1 cellular context compared by ENCODE assay signal in the genomic region with DNA sequence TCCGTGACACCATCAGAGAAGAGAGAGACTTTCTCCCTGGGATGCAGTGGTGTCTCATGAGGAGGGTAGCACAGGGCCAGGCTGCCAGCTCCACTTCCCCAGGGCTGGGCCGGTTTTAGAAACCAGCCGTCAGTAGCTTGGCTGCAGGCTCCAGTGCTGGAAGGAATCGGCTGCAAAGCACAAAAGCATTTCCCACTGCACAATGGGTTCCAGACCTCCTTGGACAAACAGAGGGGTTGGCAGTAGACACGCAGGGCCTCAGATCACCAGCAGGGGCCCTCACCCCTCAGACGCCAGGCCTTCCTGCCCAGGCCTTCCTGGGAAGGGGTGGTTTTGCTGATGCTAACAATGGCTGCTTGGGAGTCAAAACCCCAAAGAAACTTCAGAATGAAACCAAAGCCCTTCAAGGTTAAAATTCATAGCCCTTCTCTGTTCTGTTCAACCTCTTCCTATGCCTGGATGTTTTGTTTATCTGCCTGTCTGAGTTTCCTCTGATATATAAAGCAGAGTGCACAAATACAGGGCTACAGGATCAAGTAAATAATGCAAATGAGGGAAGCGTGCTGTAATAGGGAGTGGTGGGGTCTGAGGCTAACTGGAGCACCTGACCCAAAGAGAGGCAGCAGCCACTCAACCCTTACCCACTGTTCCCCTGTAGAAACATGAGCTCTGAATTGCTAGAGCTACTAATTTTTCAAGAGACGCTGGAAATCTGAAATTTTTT.
TF ChIP-seq lines count a peak whose summit lies in the region.

No MANE protein-coding gene starts in this region.

TF ChIP-seq in HepG2, 621 proteins besides CTCF, POLR2A, EP300 and RAD21 (continued from another document and continues in another):
- peak; percentile 27; the same call in 1 of the 2 replicates for TF ChIP-seq THAP9 (CRISPR knock-in tag; IDR thresholded peaks at IDR 0.05; ENCODE audit: borderline replicate concordance)
- TF ChIP-seq ZSCAN25 (CRISPR knock-in tag; IDR thresholded peaks at IDR 0.05): no peak
- TF ChIP-seq ZNF552 (CRISPR knock-in tag; IDR thresholded peaks at IDR 0.05; ENCODE audit: borderline replicate concordance): no peak
- no peak for TF ChIP-seq ATF2 (CRISPR knock-in tag; IDR thresholded peaks at IDR 0.05)
- TF ChIP-seq, protein P1, sequence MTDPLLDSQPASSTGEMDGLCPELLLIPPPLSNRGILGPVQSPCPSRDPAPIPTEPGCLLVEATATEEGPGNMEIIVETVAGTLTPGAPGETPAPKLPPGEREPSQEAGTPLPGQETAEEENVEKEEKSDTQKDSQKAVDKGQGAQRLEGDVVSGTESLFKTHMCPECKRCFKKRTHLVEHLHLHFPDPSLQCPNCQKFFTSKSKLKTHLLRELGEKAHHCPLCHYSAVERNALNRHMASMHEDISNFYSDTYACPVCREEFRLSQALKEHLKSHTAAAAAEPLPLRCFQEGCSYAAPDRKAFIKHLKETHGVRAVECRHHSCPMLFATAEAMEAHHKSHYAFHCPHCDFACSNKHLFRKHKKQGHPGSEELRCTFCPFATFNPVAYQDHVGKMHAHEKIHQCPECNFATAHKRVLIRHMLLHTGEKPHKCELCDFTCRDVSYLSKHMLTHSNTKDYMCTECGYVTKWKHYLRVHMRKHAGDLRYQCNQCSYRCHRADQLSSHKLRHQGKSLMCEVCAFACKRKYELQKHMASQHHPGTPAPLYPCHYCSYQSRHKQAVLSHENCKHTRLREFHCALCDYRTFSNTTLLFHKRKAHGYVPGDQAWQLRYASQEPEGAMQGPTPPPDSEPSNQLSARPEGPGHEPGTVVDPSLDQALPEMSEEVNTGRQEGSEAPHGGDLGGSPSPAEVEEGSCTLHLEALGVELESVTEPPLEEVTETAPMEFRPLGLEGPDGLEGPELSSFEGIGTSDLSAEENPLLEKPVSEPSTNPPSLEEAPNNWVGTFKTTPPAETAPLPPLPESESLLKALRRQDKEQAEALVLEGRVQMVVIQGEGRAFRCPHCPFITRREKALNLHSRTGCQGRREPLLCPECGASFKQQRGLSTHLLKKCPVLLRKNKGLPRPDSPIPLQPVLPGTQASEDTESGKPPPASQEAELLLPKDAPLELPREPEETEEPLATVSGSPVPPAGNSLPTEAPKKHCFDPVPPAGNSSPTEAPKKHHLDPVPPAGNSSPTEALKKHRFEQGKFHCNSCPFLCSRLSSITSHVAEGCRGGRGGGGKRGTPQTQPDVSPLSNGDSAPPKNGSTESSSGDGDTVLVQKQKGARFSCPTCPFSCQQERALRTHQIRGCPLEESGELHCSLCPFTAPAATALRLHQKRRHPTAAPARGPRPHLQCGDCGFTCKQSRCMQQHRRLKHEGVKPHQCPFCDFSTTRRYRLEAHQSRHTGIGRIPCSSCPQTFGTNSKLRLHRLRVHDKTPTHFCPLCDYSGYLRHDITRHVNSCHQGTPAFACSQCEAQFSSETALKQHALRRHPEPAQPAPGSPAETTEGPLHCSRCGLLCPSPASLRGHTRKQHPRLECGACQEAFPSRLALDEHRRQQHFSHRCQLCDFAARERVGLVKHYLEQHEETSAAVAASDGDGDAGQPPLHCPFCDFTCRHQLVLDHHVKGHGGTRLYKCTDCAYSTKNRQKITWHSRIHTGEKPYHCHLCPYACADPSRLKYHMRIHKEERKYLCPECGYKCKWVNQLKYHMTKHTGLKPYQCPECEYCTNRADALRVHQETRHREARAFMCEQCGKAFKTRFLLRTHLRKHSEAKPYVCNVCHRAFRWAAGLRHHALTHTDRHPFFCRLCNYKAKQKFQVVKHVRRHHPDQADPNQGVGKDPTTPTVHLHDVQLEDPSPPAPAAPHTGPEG (CRISPR knock-in tag; IDR thresholded peaks at IDR 0.05): no peak
- TF ChIP-seq GFI1 (CRISPR knock-in tag; IDR thresholded peaks at IDR 0.05; ENCODE audit: borderline replicate concordance): no peak
- TF ChIP-seq, protein P2, sequence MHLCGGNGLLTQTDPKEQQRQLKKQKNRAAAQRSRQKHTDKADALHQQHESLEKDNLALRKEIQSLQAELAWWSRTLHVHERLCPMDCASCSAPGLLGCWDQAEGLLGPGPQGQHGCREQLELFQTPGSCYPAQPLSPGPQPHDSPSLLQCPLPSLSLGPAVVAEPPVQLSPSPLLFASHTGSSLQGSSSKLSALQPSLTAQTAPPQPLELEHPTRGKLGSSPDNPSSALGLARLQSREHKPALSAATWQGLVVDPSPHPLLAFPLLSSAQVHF (CRISPR knock-in tag; IDR thresholded peaks at IDR 0.05): no peak
- no peak for TF ChIP-seq GTF3A (CRISPR knock-in tag; conservative IDR thresholded peaks at IDR 0.05)
- TF ChIP-seq, protein P3, sequence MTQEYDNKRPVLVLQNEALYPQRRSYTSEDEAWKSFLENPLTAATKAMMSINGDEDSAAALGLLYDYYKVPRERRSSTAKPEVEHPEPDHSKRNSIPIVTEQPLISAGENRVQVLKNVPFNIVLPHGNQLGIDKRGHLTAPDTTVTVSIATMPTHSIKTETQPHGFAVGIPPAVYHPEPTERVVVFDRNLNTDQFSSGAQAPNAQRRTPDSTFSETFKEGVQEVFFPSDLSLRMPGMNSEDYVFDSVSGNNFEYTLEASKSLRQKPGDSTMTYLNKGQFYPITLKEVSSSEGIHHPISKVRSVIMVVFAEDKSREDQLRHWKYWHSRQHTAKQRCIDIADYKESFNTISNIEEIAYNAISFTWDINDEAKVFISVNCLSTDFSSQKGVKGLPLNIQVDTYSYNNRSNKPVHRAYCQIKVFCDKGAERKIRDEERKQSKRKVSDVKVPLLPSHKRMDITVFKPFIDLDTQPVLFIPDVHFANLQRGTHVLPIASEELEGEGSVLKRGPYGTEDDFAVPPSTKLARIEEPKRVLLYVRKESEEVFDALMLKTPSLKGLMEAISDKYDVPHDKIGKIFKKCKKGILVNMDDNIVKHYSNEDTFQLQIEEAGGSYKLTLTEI (CRISPR knock-in tag; conservative IDR thresholded peaks at IDR 0.05): no peak
- TF ChIP-seq ARID4A (CRISPR knock-in tag; IDR thresholded peaks at IDR 0.05; ENCODE audit: borderline replicate concordance): no peak; the same call in 1 of the 2 replicates
- 0 out of 2 replicates have a peak, but pooled peaks have one; percentile 23 for TF ChIP-seq TSC22D2 (CRISPR knock-in tag; IDR thresholded peaks at IDR 0.05; ENCODE audit: borderline replicate concordance)
- TF ChIP-seq ZNF496 (CRISPR knock-in tag; IDR thresholded peaks at IDR 0.05; ENCODE audit: insufficient replicate concordance): no peak
- no peak for TF ChIP-seq ZNF7 (CRISPR knock-in tag; IDR thresholded peaks at IDR 0.05)
- no peak for TF ChIP-seq ATF7-NPFF (CRISPR knock-in tag; IDR thresholded peaks at IDR 0.05; ENCODE audit: low read depth)
- TF ChIP-seq, protein P4, sequence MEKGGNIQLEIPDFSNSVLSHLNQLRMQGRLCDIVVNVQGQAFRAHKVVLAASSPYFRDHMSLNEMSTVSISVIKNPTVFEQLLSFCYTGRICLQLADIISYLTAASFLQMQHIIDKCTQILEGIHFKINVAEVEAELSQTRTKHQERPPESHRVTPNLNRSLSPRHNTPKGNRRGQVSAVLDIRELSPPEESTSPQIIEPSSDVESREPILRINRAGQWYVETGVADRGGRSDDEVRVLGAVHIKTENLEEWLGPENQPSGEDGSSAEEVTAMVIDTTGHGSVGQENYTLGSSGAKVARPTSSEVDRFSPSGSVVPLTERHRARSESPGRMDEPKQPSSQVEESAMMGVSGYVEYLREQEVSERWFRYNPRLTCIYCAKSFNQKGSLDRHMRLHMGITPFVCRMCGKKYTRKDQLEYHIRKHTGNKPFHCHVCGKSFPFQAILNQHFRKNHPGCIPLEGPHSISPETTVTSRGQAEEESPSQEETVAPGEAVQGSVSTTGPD (CRISPR knock-in tag; IDR thresholded peaks at IDR 0.05): no peak
- TF ChIP-seq ZNF777 (CRISPR knock-in tag; IDR thresholded peaks at IDR 0.05): no peak
- no peak for TF ChIP-seq U2AF1 (optimal IDR thresholded peaks at IDR 0.05; ENCODE audit: low read depth, low read length)
- TF ChIP-seq CENPT (CRISPR knock-in tag; IDR thresholded peaks at IDR 0.05; ENCODE audit: low read depth): no peak
- TF ChIP-seq, protein P5, sequence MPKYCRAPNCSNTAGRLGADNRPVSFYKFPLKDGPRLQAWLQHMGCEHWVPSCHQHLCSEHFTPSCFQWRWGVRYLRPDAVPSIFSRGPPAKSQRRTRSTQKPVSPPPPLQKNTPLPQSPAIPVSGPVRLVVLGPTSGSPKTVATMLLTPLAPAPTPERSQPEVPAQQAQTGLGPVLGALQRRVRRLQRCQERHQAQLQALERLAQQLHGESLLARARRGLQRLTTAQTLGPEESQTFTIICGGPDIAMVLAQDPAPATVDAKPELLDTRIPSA (CRISPR knock-in tag; IDR thresholded peaks at IDR 0.05; ENCODE audit: borderline replicate concordance): no peak
- peak; percentile 53; the same call in 1 of the 2 replicates for TF ChIP-seq ZNF225 (CRISPR knock-in tag; IDR thresholded peaks at IDR 0.05)
- TF ChIP-seq SIX4 (CRISPR knock-in tag; IDR thresholded peaks at IDR 0.05): no peak
- no peak for TF ChIP-seq MLLT10 (CRISPR knock-in tag; IDR thresholded peaks at IDR 0.05)
- no peak for TF ChIP-seq KLF11 (CRISPR knock-in tag; IDR thresholded peaks at IDR 0.05)
- TF ChIP-seq ZNF468 (CRISPR knock-in tag; IDR thresholded peaks at IDR 0.05): no peak
- no peak for TF ChIP-seq FOXJ3 (CRISPR knock-in tag; IDR thresholded peaks at IDR 0.05; ENCODE audit: borderline replicate concordance)
- no peak; the same call in 1 of the 2 replicates for TF ChIP-seq RXRA (CRISPR knock-in tag; IDR thresholded peaks at IDR 0.05)
- TF ChIP-seq HMG20A (CRISPR knock-in tag; IDR thresholded peaks at IDR 0.05; ENCODE audit: borderline replicate concordance): no peak
- TF ChIP-seq ZC3H4 (CRISPR knock-in tag; IDR thresholded peaks at IDR 0.05; ENCODE audit: borderline replicate concordance): no peak
- TF ChIP-seq KAT2B (IDR thresholded peaks at IDR 0.05; ENCODE audit: borderline replicate concordance, low read depth, low read length): no peak
- no peak for TF ChIP-seq ETS1 (CRISPR knock-in tag; IDR thresholded peaks at IDR 0.05)
- no peak for TF ChIP-seq ZNF224 (CRISPR knock-in tag; IDR thresholded peaks at IDR 0.05)
- no peak for TF ChIP-seq CC2D1A (CRISPR knock-in tag; IDR thresholded peaks at IDR 0.05)
